In the genomic region with DNA sequence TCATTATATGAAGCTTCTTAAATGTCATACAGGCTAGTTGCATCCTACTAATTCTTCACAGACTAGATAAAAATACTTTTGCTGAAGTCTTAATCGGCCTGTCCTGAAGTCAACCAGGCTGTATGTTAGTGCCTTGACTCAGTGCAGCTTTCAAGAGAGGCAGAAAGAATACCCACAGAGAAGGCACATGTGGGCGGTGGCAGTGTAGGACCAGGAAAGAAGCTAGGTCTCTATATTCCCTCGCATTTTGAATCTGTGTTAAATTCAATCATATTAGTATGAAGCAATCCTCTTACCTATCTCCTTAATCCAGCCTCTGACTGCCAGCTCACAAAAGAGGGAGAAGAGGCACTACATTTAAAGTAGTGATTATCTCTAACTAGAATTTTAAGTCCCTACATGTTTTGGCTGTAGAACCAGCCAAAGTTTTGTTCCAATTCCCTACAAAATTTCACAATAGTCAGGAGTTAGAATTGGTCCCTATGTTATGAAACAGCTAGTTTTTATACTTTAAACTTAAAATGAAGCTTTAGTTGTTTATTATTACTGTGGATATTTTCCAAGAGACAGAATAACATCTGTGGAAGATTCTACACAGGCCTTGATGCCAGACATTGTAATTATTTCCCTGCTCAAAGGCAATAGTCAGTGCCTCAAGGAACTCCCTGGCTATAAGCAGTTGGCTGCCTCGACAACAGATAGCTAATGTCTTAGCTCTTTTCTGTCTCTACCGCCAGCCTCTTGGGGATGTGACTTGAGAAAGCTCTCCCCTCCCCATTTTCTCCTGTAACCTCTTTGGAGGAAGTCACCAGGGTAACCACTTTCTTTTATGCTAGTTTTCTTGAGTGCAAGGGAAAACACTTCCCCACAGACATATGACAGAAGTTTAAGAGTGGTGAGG, we compare ENCODE assay signal across 8 cellular contexts. TPM values are rescaled to one million over a fixed set of nuclear protein-coding genes. Genes with fewer than 3 reads are reported as not detected.
DNase-seq lines count a peak whose midpoint lies in the region; ATAC-seq, FAIRE-seq and TF ChIP-seq lines count a peak whose summit lies in the region.

No MANE protein-coding gene starts in this region.

- H2BK5ac ChIP-seq in trophoblast cell (ENCODE audit: low read depth, low read length, poor library complexity), result peak overlapping the region; percentile 81

- H3K23ac ChIP-seq in trophoblast cell (ENCODE audit: low read length), result no peak overlapping the region

- no peak overlapping the region for H2AFZ ChIP-seq in trophoblast cell (ENCODE audit: insufficient read depth, low read length, poor library complexity)

- no peak overlapping the region for H2AK5ac ChIP-seq in trophoblast cell (ENCODE audit: low read length)

- peaks cover 47 to 94% (median 76%) of the 10 kb centered on the region in 4 donors for H3K4me1 Mint-ChIP-seq in CD4-positive, CD25-positive, alpha-beta regulatory T cell

- no peaks in the 10 kb centered on the region for H3K27me3 ChIP-seq in CD4-positive, CD25-positive, alpha-beta regulatory T cell (ENCODE audit: control insufficient read depth, insufficient read depth, low read length)
- H3K27me3 ChIP-seq in dorsolateral prefrontal cortex (no peaks in the 10 kb centered on the region), trophoblast cell (ENCODE audit: insufficient read depth, low read length) (no peaks in the 10 kb centered on the region)

- peak overlapping the region; percentile 18 for H4K8ac ChIP-seq in trophoblast cell (ENCODE audit: low read depth, low read length)

- peak in 2 of 3 donors; percentile 64 to 77 for DNase-seq in CD4-positive, CD25-positive, alpha-beta regulatory T cell
- DNase-seq in NCI-H82 treated with DMSO at 0.1 percent for 48 hours (lab: John Stamatoyannopoulos, UW; ENCODE audit: unreplicated experiment) (peak; percentile 88), dorsolateral prefrontal cortex (no peak), trophoblast cell (no peak), DMS79 (lab: John Stamatoyannopoulos, UW) (no peak), retina (no peak), frontal cortex (ENCODE audit: low spot score in 2 of 2) (no peak)

- H3K27me3 Mint-ChIP-seq in CD4-positive, CD25-positive, alpha-beta regulatory T cell, result no peaks in the 10 kb centered on the region

- no peak overlapping the region for H3K4me2 ChIP-seq in trophoblast cell (ENCODE audit: low read length)

- no peak overlapping the region for H3K18ac ChIP-seq in trophoblast cell (ENCODE audit: low read length)

- FAIRE-seq in frontal cortex (lab: Jason Lieb, UNC), result no peak

- WGBS in trophoblast cell (ENCODE audit: extremely low coverage, insufficient coverage, insufficient read length), result no CpG with 5 or more reads among the region's 5 CpGs

- H3K4me3 ChIP-seq in CD4-positive, CD25-positive, alpha-beta regulatory T cell (ENCODE audit: low read depth, low read length), result peak overlapping the region; percentile 46
- no peak overlapping the region for H3K4me3 ChIP-seq in dorsolateral prefrontal cortex
- no peak overlapping the region for H3K4me3 ChIP-seq in trophoblast cell (ENCODE audit: low read depth, low read length)

- ATAC-seq in CD4-positive, CD25-positive, alpha-beta regulatory T cell (ENCODE audit: low read depth in 2 of 2), result peak; percentile 44 to 53
- no peak for ATAC-seq in GM18502 (IDR thresholded peaks at IDR 0.05; ENCODE audit: poor library complexity, unreplicated experiment)

- TF ChIP-seq CTCF in dorsolateral prefrontal cortex (IDR thresholded peaks at IDR 0.05 in 54 of 56, conservative IDR thresholded peaks at IDR 0.05 in 2 of 56; ENCODE audit: low read depth in 1 of 56, partially characterized antibody in 56 of 56), result peak in 1 of 56 donors; percentile 16

- H3K9ac ChIP-seq in trophoblast cell (ENCODE audit: low read length), result no peak overlapping the region

- peak overlapping the region; percentile 30 for H3K14ac ChIP-seq in trophoblast cell (ENCODE audit: low read length)

- intact Hi-C loops in dorsolateral prefrontal cortex (cut with DNase I), result loop anchor here in 1 of 2 donors (5.0 kb wide), 1 partner anchor 36 kb away; no protein-coding TSS in a partner anchor

- peaks cover 4% of the 10 kb centered on the region for H3K79me2 ChIP-seq in trophoblast cell (ENCODE audit: control insufficient read depth, insufficient read depth, low read length, poor library complexity)

- H3K27ac ChIP-seq in CD4-positive, CD25-positive, alpha-beta regulatory T cell (ENCODE audit: insufficient read depth, low read length, poor library complexity, severe bottlenecking), result peak overlapping the region; percentile 71
- H3K27ac ChIP-seq in dorsolateral prefrontal cortex (peak overlapping the region in 57 of 59 donors; percentile 23 to 93 (median 77)), trophoblast cell (ENCODE audit: low read depth, low read length) (peak overlapping the region; percentile 93)

- H3K36me3 ChIP-seq in CD4-positive, CD25-positive, alpha-beta regulatory T cell (ENCODE audit: control insufficient read depth, insufficient read depth, low read length), result no peaks in the 10 kb centered on the region
- no peaks in the 10 kb centered on the region for H3K36me3 ChIP-seq in trophoblast cell (ENCODE audit: control insufficient read depth in 1 of 2, insufficient read depth in 2 of 2, low read length in 2 of 2)

- H3K4me3 Mint-ChIP-seq in CD4-positive, CD25-positive, alpha-beta regulatory T cell, result peak overlapping the region; percentile 62 to 80 (median 72)

- H2BK12ac ChIP-seq in trophoblast cell (ENCODE audit: low read length), result peak overlapping the region; percentile 80

- H4K12ac ChIP-seq in trophoblast cell (ENCODE audit: low read depth, low read length), result no peak overlapping the region

- peaks cover 62% of the 10 kb centered on the region for H3K4me1 ChIP-seq in CD4-positive, CD25-positive, alpha-beta regulatory T cell (ENCODE audit: control insufficient read depth, insufficient read depth, low read length, poor library complexity, severe bottlenecking)
- peaks cover 27 to 43% of the 10 kb centered on the region in 2 experiments for H3K4me1 ChIP-seq in trophoblast cell (ENCODE audit: control insufficient read depth in 1 of 2, insufficient read depth in 2 of 2, low read length in 2 of 2)

- H3K79me1 ChIP-seq in trophoblast cell (ENCODE audit: low read length), result peaks cover 19% of the 10 kb centered on the region

- H3K9me3 Mint-ChIP-seq in CD4-positive, CD25-positive, alpha-beta regulatory T cell, result no peaks in the 10 kb centered on the region

- peak overlapping the region; percentile 78 for H2BK120ac ChIP-seq in trophoblast cell (ENCODE audit: insufficient read depth, low read length, poor library complexity)

- no peaks in the 10 kb centered on the region for H3K9me3 ChIP-seq in CD4-positive, CD25-positive, alpha-beta regulatory T cell (ENCODE audit: control insufficient read depth in 2 of 2, low read length in 2 of 2)
- no peaks in the 10 kb centered on the region for H3K9me3 ChIP-seq in trophoblast cell (ENCODE audit: insufficient read depth, low read depth, low read length)

- H3K36me3 Mint-ChIP-seq in CD4-positive, CD25-positive, alpha-beta regulatory T cell, result peaks cover 23% of the 10 kb centered on the region

- H4K91ac ChIP-seq in trophoblast cell (ENCODE audit: low read depth, low read length), result peak overlapping the region; percentile 70

- peak overlapping the region; percentile 86 to 93 (median 92) for H3K27ac Mint-ChIP-seq in CD4-positive, CD25-positive, alpha-beta regulatory T cell

- H3K4ac ChIP-seq in trophoblast cell (ENCODE audit: low read depth, low read length), result peak overlapping the region; percentile 59

RNA-seq across cellular contexts. Expression of gene CRTC3, which starts 31.9 kb away (rescaled TPM):
- total RNA-seq in CD4-positive, CD25-positive, alpha-beta regulatory T cell, result 110 TPM
- 10 to 100 TPM; 27.5 to 31.9 (median 31.1) TPM for polyA plus RNA-seq in CD4-positive, CD25-positive, alpha-beta regulatory T cell
- total RNA-seq in dorsolateral prefrontal cortex, result 100 to 1,000 TPM in 1 of 120 experiments, 10 to 100 TPM in 119; 33.6 to 101 (median 56.1) TPM
- polyA plus RNA-seq in trophoblast cell (2013), result 36.5 and 36.8 TPM in 2 replicates
- total RNA-seq in frontal cortex, result 13.9 TPM

Comparison
In these comparisons a context has a peak if more than half of its experiments do, and no peak if none do; other contexts are left out.
1. DNase-seq: peak in CD4-positive, CD25-positive, alpha-beta regulatory T cell (2 of 3) and NCI-H82 treated with DMSO at 0.1 percent for 48 hours (single experiment); none in dorsolateral prefrontal cortex (0 of 10), trophoblast cell (0 of 2), DMS79 (single experiment), retina (single experiment) and frontal cortex (0 of 2).
2. Peak in every context shown above with its lines, with median percentiles within 50 percentile points of each other: H3K27ac ChIP-seq.